Comparison of ENCODE assay signal across 1 cellular context in the genomic region with DNA sequence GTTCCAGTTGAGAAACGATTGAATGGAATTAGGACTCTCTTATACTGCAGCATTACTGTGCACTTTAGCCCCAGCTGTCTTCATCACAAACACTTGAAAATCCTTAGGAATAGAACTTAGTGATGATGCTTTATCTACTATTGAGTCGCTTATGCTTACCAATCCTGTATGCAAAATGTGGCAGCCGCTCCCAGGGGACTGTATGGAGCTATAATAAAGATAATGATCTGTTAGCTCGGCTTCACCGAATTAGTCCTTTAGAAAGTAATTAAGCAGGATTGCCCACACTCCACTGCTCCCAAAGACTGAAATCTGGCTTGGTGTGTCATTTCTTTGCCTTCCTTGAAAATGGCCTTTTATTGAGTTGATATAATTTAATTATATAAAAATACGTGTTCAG.
A peak's percentile ranks its signal among the peaks of the same experiment; 100 is the strongest.
TF ChIP-seq lines count a peak whose summit lies in the region.

No MANE protein-coding gene starts in this region.

TF ChIP-seq in HEK293, 187 proteins besides CTCF, POLR2A, EP300 and RAD21 (continued from another document):
- TF ChIP-seq, protein P1, sequence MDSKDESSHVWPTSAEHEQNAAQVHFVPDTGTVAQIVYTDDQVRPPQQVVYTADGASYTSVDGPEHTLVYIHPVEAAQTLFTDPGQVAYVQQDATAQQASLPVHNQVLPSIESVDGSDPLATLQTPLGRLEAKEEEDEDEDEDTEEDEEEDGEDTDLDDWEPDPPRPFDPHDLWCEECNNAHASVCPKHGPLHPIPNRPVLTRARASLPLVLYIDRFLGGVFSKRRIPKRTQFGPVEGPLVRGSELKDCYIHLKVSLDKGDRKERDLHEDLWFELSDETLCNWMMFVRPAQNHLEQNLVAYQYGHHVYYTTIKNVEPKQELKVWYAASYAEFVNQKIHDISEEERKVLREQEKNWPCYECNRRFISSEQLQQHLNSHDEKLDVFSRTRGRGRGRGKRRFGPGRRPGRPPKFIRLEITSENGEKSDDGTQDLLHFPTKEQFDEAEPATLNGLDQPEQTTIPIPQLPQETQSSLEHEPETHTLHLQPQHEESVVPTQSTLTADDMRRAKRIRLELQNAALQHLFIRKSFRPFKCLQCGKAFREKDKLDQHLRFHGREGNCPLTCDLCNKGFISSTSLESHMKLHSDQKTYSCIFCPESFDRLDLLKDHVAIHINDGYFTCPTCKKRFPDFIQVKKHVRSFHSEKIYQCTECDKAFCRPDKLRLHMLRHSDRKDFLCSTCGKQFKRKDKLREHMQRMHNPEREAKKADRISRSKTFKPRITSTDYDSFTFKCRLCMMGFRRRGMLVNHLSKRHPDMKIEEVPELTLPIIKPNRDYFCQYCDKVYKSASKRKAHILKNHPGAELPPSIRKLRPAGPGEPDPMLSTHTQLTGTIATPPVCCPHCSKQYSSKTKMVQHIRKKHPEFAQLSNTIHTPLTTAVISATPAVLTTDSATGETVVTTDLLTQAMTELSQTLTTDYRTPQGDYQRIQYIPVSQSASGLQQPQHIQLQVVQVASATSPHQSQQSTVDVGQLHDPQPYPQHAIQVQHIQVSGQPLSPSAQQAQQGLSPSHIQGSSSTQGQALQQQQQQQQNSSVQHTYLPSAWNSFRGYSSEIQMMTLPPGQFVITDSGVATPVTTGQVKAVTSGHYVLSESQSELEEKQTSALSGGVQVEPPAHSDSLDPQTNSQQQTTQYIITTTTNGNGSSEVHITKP (tag by site-specific recombination; IDR thresholded peaks at IDR 0.05) = no peak
- TF ChIP-seq ZNF223 (tag by site-specific recombination; IDR thresholded peaks at IDR 0.05) = no peak
- TF ChIP-seq GLI2 (tag by site-specific recombination; IDR thresholded peaks at IDR 0.05; ENCODE audit: borderline replicate concordance, low read depth) = no peak
- TF ChIP-seq ZNF133 (tag by site-specific recombination; IDR thresholded peaks at IDR 0.05) = no peak
- TF ChIP-seq ZNF391 (tag by site-specific recombination; IDR thresholded peaks at IDR 0.05; ENCODE audit: borderline replicate concordance, low read depth) = no peak
- no peak for TF ChIP-seq ZNF394 (tag by site-specific recombination; IDR thresholded peaks at IDR 0.05; ENCODE audit: borderline replicate concordance)
- TF ChIP-seq, protein P2, sequence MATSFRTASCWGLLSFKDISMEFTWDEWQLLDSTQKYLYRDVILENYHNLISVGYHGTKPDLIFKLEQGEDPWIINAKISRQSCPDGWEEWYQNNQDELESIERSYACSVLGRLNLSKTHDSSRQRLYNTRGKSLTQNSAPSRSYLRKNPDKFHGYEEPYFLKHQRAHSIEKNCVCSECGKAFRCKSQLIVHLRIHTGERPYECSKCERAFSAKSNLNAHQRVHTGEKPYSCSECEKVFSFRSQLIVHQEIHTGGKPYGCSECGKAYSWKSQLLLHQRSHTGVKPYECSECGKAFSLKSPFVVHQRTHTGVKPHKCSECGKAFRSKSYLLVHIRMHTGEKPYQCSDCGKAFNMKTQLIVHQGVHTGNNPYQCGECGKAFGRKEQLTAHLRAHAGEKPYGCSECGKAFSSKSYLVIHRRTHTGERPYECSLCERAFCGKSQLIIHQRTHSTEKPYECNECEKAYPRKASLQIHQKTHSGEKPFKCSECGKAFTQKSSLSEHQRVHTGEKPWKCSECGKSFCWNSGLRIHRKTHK (tag by site-specific recombination; IDR thresholded peaks at IDR 0.05) = no peak
- no peak for TF ChIP-seq ZNF701 (tag by site-specific recombination; IDR thresholded peaks at IDR 0.05)
- TF ChIP-seq ZNF423 (tag by site-specific recombination; IDR thresholded peaks at IDR 0.05) = no peak
- TF ChIP-seq ZNF433 (tag by site-specific recombination; IDR thresholded peaks at IDR 0.05; ENCODE audit: low read depth) = no peak
- no peak for TF ChIP-seq YY1 (tag by site-specific recombination; IDR thresholded peaks at IDR 0.05)
- TF ChIP-seq ZNF366 (tag by site-specific recombination; conservative IDR thresholded peaks at IDR 0.05) = 0 out of 2 replicates have a peak, but pooled peaks have one; percentile 35
- TF ChIP-seq ZNF768 (tag by site-specific recombination; IDR thresholded peaks at IDR 0.05) = no peak
- TF ChIP-seq ZNF132 (tag by site-specific recombination; IDR thresholded peaks at IDR 0.05; ENCODE audit: borderline replicate concordance) = no peak
- TF ChIP-seq, protein P3, sequence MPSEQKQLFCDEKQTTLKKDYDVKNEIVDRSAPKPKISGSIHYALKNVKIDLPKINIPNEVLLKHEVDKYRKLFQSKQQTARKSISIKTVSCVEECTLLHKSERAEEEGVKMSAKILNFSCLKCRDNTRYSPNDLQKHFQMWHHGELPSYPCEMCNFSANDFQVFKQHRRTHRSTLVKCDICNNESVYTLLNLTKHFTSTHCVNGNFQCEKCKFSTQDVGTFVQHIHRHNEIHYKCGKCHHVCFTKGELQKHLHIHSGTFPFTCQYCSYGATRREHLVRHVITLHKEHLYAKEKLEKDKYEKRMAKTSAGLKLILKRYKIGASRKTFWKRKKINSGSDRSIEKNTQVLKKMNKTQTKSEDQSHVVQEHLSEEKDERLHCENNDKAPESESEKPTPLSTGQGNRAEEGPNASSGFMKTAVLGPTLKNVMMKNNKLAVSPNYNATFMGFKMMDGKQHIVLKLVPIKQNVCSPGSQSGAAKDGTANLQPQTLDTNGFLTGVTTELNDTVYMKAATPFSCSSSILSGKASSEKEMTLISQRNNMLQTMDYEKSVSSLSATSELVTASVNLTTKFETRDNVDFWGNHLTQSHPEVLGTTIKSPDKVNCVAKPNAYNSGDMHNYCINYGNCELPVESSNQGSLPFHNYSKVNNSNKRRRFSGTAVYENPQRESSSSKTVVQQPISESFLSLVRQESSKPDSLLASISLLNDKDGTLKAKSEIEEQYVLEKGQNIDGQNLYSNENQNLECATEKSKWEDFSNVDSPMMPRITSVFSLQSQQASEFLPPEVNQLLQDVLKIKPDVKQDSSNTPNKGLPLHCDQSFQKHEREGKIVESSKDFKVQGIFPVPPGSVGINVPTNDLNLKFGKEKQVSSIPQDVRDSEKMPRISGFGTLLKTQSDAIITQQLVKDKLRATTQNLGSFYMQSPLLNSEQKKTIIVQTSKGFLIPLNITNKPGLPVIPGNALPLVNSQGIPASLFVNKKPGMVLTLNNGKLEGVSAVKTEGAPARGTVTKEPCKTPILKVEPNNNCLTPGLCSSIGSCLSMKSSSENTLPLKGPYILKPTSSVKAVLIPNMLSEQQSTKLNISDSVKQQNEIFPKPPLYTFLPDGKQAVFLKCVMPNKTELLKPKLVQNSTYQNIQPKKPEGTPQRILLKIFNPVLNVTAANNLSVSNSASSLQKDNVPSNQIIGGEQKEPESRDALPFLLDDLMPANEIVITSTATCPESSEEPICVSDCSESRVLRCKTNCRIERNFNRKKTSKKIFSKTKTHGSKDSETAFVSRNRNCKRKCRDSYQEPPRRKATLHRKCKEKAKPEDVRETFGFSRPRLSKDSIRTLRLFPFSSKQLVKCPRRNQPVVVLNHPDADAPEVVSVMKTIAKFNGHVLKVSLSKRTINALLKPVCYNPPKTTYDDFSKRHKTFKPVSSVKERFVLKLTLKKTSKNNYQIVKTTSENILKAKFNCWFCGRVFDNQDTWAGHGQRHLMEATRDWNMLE (tag by site-specific recombination; conservative IDR thresholded peaks at IDR 0.05; ENCODE audit: low read depth) = no peak
- no peak for TF ChIP-seq ZNF521 (tag by site-specific recombination; IDR thresholded peaks at IDR 0.05)
- no peak for TF ChIP-seq ZNF19 (tag by site-specific recombination; IDR thresholded peaks at IDR 0.05; ENCODE audit: low read depth)
- TF ChIP-seq, protein P4, sequence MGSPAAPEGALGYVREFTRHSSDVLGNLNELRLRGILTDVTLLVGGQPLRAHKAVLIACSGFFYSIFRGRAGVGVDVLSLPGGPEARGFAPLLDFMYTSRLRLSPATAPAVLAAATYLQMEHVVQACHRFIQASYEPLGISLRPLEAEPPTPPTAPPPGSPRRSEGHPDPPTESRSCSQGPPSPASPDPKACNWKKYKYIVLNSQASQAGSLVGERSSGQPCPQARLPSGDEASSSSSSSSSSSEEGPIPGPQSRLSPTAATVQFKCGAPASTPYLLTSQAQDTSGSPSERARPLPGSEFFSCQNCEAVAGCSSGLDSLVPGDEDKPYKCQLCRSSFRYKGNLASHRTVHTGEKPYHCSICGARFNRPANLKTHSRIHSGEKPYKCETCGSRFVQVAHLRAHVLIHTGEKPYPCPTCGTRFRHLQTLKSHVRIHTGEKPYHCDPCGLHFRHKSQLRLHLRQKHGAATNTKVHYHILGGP (tag by site-specific recombination; IDR thresholded peaks at IDR 0.05) = no peak
- no peak for TF ChIP-seq ZNF600 (tag by site-specific recombination; IDR thresholded peaks at IDR 0.05)
- TF ChIP-seq ZNF146 (tag by site-specific recombination; IDR thresholded peaks at IDR 0.05) = no peak
- no peak for TF ChIP-seq ZNF571 (tag by site-specific recombination; IDR thresholded peaks at IDR 0.05)
- TF ChIP-seq KLF9 (tag by site-specific recombination; IDR thresholded peaks at IDR 0.05; ENCODE audit: low read depth) = no peak
- TF ChIP-seq, protein P5, sequence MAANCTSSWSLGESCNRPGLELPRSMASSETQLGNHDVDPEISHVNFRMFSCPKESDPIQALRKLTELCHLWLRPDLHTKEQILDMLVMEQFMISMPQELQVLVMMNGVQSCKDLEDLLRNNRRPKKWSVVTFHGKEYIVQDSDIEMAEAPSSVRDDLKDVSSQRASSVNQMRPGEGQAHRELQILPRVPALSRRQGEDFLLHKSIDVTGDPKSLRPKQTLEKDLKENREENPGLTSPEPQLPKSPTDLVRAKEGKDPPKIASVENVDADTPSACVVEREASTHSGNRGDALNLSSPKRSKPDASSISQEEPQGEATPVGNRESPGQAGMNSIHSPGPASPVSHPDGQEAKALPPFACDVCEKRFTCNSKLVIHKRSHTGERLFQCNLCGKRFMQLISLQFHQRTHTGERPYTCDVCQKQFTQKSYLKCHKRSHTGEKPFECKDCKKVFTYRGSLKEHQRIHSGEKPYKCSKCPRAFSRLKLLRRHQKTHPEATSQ (tag by site-specific recombination; IDR thresholded peaks at IDR 0.05) = no peak
- no peak for TF ChIP-seq ZNF274 (IDR thresholded peaks at IDR 0.05; ENCODE audit: low read length)
- no peak for TF ChIP-seq ZNF274 (tag by site-specific recombination; IDR thresholded peaks at IDR 0.05; ENCODE audit: borderline replicate concordance)
- TF ChIP-seq ZNF16 (tag by site-specific recombination; IDR thresholded peaks at IDR 0.05; ENCODE audit: low read depth) = no peak
- TF ChIP-seq, protein P6, sequence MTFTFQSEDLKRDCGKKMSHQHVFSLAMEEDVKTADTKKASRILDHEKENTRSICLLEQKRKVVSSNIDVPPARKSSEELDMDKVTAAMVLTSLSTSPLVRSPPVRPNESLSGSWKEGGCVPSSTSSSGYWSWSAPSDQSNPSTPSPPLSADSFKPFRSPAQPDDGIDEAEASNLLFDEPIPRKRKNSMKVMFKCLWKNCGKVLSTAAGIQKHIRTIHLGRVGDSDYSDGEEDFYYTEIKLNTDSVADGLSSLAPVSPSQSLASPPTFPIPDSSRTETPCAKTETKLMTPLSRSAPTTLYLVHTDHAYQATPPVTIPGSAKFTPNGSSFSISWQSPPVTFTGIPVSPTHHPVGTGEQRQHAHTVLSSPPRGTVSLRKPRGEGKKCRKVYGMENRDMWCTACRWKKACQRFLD (tag by site-specific recombination; IDR thresholded peaks at IDR 0.05) = no peak
- no peak for TF ChIP-seq ZBTB48 (tag by site-specific recombination; IDR thresholded peaks at IDR 0.05)
- no peak for TF ChIP-seq ZNF623 (tag by site-specific recombination; IDR thresholded peaks at IDR 0.05)
- TF ChIP-seq ZNF514 (tag by site-specific recombination; IDR thresholded peaks at IDR 0.05) = no peak
- TF ChIP-seq, protein P7, sequence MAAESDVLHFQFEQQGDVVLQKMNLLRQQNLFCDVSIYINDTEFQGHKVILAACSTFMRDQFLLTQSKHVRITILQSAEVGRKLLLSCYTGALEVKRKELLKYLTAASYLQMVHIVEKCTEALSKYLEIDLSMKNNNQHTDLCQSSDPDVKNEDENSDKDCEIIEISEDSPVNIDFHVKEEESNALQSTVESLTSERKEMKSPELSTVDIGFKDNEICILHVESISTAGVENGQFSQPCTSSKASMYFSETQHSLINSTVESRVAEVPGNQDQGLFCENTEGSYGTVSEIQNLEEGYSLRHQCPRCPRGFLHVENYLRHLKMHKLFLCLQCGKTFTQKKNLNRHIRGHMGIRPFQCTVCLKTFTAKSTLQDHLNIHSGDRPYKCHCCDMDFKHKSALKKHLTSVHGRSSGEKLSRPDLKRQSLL (tag by site-specific recombination; IDR thresholded peaks at IDR 0.05) = 0 out of 2 replicates have a peak, but pooled peaks have one; percentile 42
- no peak for TF ChIP-seq ZNF791 (tag by site-specific recombination; IDR thresholded peaks at IDR 0.05)
- no peak for TF ChIP-seq ZNF76 (tag by site-specific recombination; IDR thresholded peaks at IDR 0.05; ENCODE audit: borderline replicate concordance, low read depth)
- TF ChIP-seq, protein P8, sequence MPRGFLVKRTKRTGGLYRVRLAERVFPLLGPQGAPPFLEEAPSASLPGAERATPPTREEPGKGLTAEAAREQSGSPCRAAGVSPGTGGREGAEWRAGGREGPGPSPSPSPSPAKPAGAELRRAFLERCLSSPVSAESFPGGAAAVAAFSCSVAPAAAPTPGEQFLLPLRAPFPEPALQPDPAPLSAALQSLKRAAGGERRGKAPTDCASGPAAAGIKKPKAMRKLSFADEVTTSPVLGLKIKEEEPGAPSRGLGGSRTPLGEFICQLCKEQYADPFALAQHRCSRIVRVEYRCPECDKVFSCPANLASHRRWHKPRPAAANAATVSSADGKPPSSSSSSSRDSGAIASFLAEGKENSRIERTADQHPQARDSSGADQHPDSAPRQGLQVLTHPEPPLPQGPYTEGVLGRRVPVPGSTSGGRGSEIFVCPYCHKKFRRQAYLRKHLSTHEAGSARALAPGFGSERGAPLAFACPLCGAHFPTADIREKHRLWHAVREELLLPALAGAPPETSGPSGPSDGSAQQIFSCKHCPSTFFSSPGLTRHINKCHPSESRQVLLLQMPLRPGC (tag by site-specific recombination; IDR thresholded peaks at IDR 0.05) = no peak
- TF ChIP-seq ZNF174 (tag by site-specific recombination; IDR thresholded peaks at IDR 0.05) = no peak
- TF ChIP-seq ZNF221 (tag by site-specific recombination; IDR thresholded peaks at IDR 0.05; ENCODE audit: borderline replicate concordance) = no peak
- no peak for TF ChIP-seq ZNF555 (tag by site-specific recombination; conservative IDR thresholded peaks at IDR 0.05)
- TF ChIP-seq YY2 (tag by site-specific recombination; IDR thresholded peaks at IDR 0.05) = no peak
- no peak for TF ChIP-seq ZNF202 (tag by site-specific recombination; IDR thresholded peaks at IDR 0.05; ENCODE audit: borderline replicate concordance)
